Comparison of ENCODE assay signal across 7 cellular contexts in genomic region chr6:41560440-41561192, GRCh38. TPM values are rescaled to one million over a fixed set of nuclear protein-coding genes. Genes with fewer than 3 reads are reported as not detected.
A peak's percentile ranks its signal among the peaks of the same experiment; 100 is the strongest.
DNase-seq lines count a peak whose midpoint lies in the region; ATAC-seq and TF ChIP-seq lines count a peak whose summit lies in the region.

No MANE protein-coding gene starts in this region.

- no peaks in the 10 kb centered on the region for H3K9me3 Mint-ChIP-seq in activated T-cell treated with anti-CD3 and anti-CD28 coated beads, Interleukin-2, amount 50 U/mL, for 4 hours

- peaks cover 19% of the 10 kb centered on the region for H3K4me1 Mint-ChIP-seq in activated T-cell treated with anti-CD3 and anti-CD28 coated beads, Interleukin-2, amount 50 U/mL, for 4 hours (ENCODE audit: low read depth)

- peaks cover 4% of the 10 kb centered on the region for H3K36me3 Mint-ChIP-seq in activated T-cell treated with anti-CD3 and anti-CD28 coated beads, Interleukin-2, amount 50 U/mL, for 4 hours (ENCODE audit: insufficient read depth)

- H3K4me1 ChIP-seq in rectal smooth muscle tissue (ENCODE audit: control insufficient read depth, insufficient read depth, low read length) = no peaks in the 10 kb centered on the region

- peaks cover 6% of the 10 kb centered on the region for H3K36me3 ChIP-seq in rectal smooth muscle tissue (ENCODE audit: control insufficient read depth, insufficient read depth, low read length)

- H3K27me3 Mint-ChIP-seq in activated T-cell treated with anti-CD3 and anti-CD28 coated beads, Interleukin-2, amount 50 U/mL, for 4 hours (ENCODE audit: low read depth) = no peaks in the 10 kb centered on the region

- DNase-seq in MV-4-11 (lab: John Stamatoyannopoulos, UW) (peak; percentile 74), foreskin fibroblast (peak in 1 of 2 donors; percentile 53), LoVo (ENCODE audit: low spot score) (no peak), NCI-H446 treated with DMSO at 0.1 percent for 48 hours (lab: John Stamatoyannopoulos, UW) (no peak)
- peak; percentile 73 for DNase-seq in activated T-cell treated with anti-CD3 and anti-CD28 coated beads, Interleukin-2, amount 50 U/mL, for 4 hours

- ATAC-seq in GM21360 (IDR thresholded peaks at IDR 0.05; ENCODE audit: unreplicated experiment) = peak; percentile 74
- ATAC-seq in activated T-cell treated with anti-CD3 and anti-CD28 coated beads, Interleukin-2, amount 50 U/mL, for 4 hours = peak; percentile 95 to 96

- H3K4me3 ChIP-seq in foreskin fibroblast (ENCODE audit: low read depth in 1 of 2, low read length in 2 of 2) (peak overlapping the region; percentile 46 to 51), rectal smooth muscle tissue (ENCODE audit: low read length) (peak overlapping the region; percentile 56)

- peak overlapping the region; percentile 84 for H3K4me3 Mint-ChIP-seq in activated T-cell treated with anti-CD3 and anti-CD28 coated beads, Interleukin-2, amount 50 U/mL, for 4 hours

- H3K27ac ChIP-seq in rectal smooth muscle tissue (ENCODE audit: low read depth, low read length) = peak overlapping the region; percentile 19

- TF ChIP-seq CTCF in foreskin fibroblast (IDR thresholded peaks at IDR 0.05; ENCODE audit: low read depth, low read length) = no peak

- no peak overlapping the region for H3K9ac ChIP-seq in rectal smooth muscle tissue (ENCODE audit: low read length)

- no peaks in the 10 kb centered on the region for H3K27me3 ChIP-seq in rectal smooth muscle tissue (ENCODE audit: control insufficient read depth, insufficient read depth, low read length)

RNA-seq across cellular contexts. Expression of gene FOXP4, which starts 14.4 kb away (rescaled TPM):
- total RNA-seq in activated T-cell treated with anti-CD3 and anti-CD28 coated beads, Interleukin-2, amount 50 U/mL, for 4 hours = 10 to 100 TPM; 23.0 to 38.6 (median 28.2) TPM

Comparison
In these comparisons a context has a peak if more than half of its experiments do, and no peak if none do; other contexts are left out.
1. DNase-seq: peak in MV-4-11 (single experiment) and activated T-cell treated with anti-CD3 and anti-CD28 coated beads, Interleukin-2, amount 50 U/mL, for 4 hours (single experiment); none in LoVo (single experiment) and NCI-H446 treated with DMSO at 0.1 percent for 48 hours (single experiment).